14 cellular contexts compared by ENCODE assay signal in genomic region chrX:79336869-79337815, GRCh38. TPM values are rescaled to one million over a fixed set of nuclear protein-coding genes. Genes with fewer than 3 reads are reported as not detected.
DNase-seq lines count a peak whose midpoint lies in the region; ATAC-seq and TF ChIP-seq lines count a peak whose summit lies in the region.
"Had no signal": no experiment of that assay in that cellular context is flagged by ENCODE, and none has a peak within 500 bp of the region (broad histone marks: within the 10 kb centered on the region; RNA-seq: fewer than 3 reads in every experiment).

No MANE protein-coding gene starts in this region.

- peaks cover 0 to 2% of the 10 kb centered on the region in 2 donors for H3K36me3 Mint-ChIP-seq in activated T-cell treated with anti-CD3 and anti-CD28 coated beads, Interleukin-2, amount 50 U/mL, for 72 hours (ENCODE audit: insufficient read depth in 2 of 2)
- peaks cover 6% of the 10 kb centered on the region for H3K36me3 Mint-ChIP-seq in activated naive CD8-positive, alpha-beta T cell treated with anti-CD3 and anti-CD28 coated beads, Interleukin-2, amount 10 ng/mL, durations not matched to agents 7 days and 5 days
- H3K36me3 Mint-ChIP-seq in stimulated activated memory B cell treated with anti-CD40 and anti-IgM and Interleukin-4, amounts not matched to agents 10 μg/mL and 1 μg/mL and 100 μg/mL, for 72 hours, result no peaks in the 10 kb centered on the region
- H3K36me3 Mint-ChIP-seq in chondrocyte (ENCODE audit: low read depth), result no peaks in the 10 kb centered on the region

- H3K27me3 Mint-ChIP-seq in activated T-cell treated with anti-CD3 and anti-CD28 coated beads, Interleukin-2, amount 50 U/mL, for 72 hours (ENCODE audit: low read depth), result no peaks in the 10 kb centered on the region
- H3K27me3 Mint-ChIP-seq in activated naive CD8-positive, alpha-beta T cell treated with anti-CD3 and anti-CD28 coated beads, Interleukin-2, amount 10 ng/mL, durations not matched to agents 7 days and 5 days, result no peaks in the 10 kb centered on the region
- H3K27me3 Mint-ChIP-seq in stimulated activated memory B cell treated with anti-CD40 and anti-IgM and Interleukin-4, amounts not matched to agents 10 μg/mL and 1 μg/mL and 100 μg/mL, for 72 hours, result no peaks in the 10 kb centered on the region
- no peaks in the 10 kb centered on the region for H3K27me3 Mint-ChIP-seq in chondrocyte (ENCODE audit: low read depth)

- H3K27ac ChIP-seq in KOPT-K1 (ENCODE audit: low read depth, low read length, poor library complexity, severe bottlenecking), result peak overlapping the region; percentile 79
- H3K27ac ChIP-seq: body of pancreas, testis had no signal

- no peaks in the 10 kb centered on the region for H3K36me3 ChIP-seq in KOPT-K1 (ENCODE audit: insufficient read depth, low read length)

- no peak for DNase-seq in activated T-cell treated with anti-CD3 and anti-CD28 coated beads, Interleukin-2, amount 50 U/mL, for 72 hours
- DNase-seq in activated T-cell treated with anti-CD3 and anti-CD28 coated beads, Interleukin-2, amount 50 U/mL, for 48 hours, result no peak
- DNase-seq in activated naive CD8-positive, alpha-beta T cell treated with anti-CD3 and anti-CD28 coated beads, Interleukin-2, amount 10 ng/mL, durations not matched to agents 7 days and 5 days, result no peak
- no peak for DNase-seq in chondrocyte (ENCODE audit: low spot score)
- DNase-seq: body of pancreas, GF-D8, hypothalamus, NCI-H187 treated with DMSO at 0.1 percent for 48 hours, NCI-H524 treated with DMSO at 0.1 percent for 48 hours, testis had no signal

- H3K9me3 Mint-ChIP-seq in activated T-cell treated with anti-CD3 and anti-CD28 coated beads, Interleukin-2, amount 50 U/mL, for 72 hours, result no peaks in the 10 kb centered on the region
- H3K9me3 Mint-ChIP-seq in activated naive CD8-positive, alpha-beta T cell treated with anti-CD3 and anti-CD28 coated beads, Interleukin-2, amount 10 ng/mL, durations not matched to agents 7 days and 5 days, result peaks cover 3% of the 10 kb centered on the region
- H3K9me3 Mint-ChIP-seq in stimulated activated memory B cell treated with anti-CD40 and anti-IgM and Interleukin-4, amounts not matched to agents 10 μg/mL and 1 μg/mL and 100 μg/mL, for 72 hours, result no peaks in the 10 kb centered on the region
- peaks cover 10% of the 10 kb centered on the region for H3K9me3 Mint-ChIP-seq in chondrocyte (ENCODE audit: low read depth)

- peak overlapping the region; percentile 95 for H3K27ac Mint-ChIP-seq in activated T-cell treated with anti-CD3 and anti-CD28 coated beads, Interleukin-2, amount 50 U/mL, for 72 hours
- H3K27ac Mint-ChIP-seq in activated naive CD8-positive, alpha-beta T cell treated with anti-CD3 and anti-CD28 coated beads, Interleukin-2, amount 10 ng/mL, durations not matched to agents 7 days and 5 days, result peak overlapping the region; percentile 83
- H3K27ac Mint-ChIP-seq in stimulated activated memory B cell treated with anti-CD40 and anti-IgM and Interleukin-4, amounts not matched to agents 10 μg/mL and 1 μg/mL and 100 μg/mL, for 72 hours, result no peak overlapping the region
- H3K27ac Mint-ChIP-seq in chondrocyte (ENCODE audit: unreplicated experiment), result no peak overlapping the region

- TF ChIP-seq CTCF in chondrocyte (IDR thresholded peaks at IDR 0.05), result no peak

- peaks cover under 1% of the 10 kb centered on the region for H3K9me3 ChIP-seq in KOPT-K1 (ENCODE audit: insufficient read depth, low read length, poor library complexity, severe bottlenecking)
- H3K9me3 ChIP-seq: body of pancreas, testis had no signal

- peak overlapping the region; percentile 56 to 88 for H3K4me3 Mint-ChIP-seq in activated T-cell treated with anti-CD3 and anti-CD28 coated beads, Interleukin-2, amount 50 U/mL, for 72 hours
- H3K4me3 Mint-ChIP-seq in activated naive CD8-positive, alpha-beta T cell treated with anti-CD3 and anti-CD28 coated beads, Interleukin-2, amount 10 ng/mL, durations not matched to agents 7 days and 5 days, result peak overlapping the region; percentile 73
- peak overlapping the region; percentile 50 for H3K4me3 Mint-ChIP-seq in stimulated activated memory B cell treated with anti-CD40 and anti-IgM and Interleukin-4, amounts not matched to agents 10 μg/mL and 1 μg/mL and 100 μg/mL, for 72 hours
- H3K4me3 Mint-ChIP-seq in chondrocyte (ENCODE audit: unreplicated experiment), result no peak overlapping the region

- POLR2A ChIA-PET in activated naive CD8-positive, alpha-beta T cell treated with anti-CD3 and anti-CD28 coated beads, Interleukin-2, amount 10 ng/mL, durations not matched to agents 7 days and 5 days (lab: Charles Lee), result no interaction called here

- ATAC-seq in activated T-cell treated with anti-CD3 and anti-CD28 coated beads, Interleukin-2, amount 50 U/mL, for 72 hours (replicated peaks in 1 of 2), result peak in 1 of 2 donors; percentile 7
- ATAC-seq in activated naive CD8-positive, alpha-beta T cell treated with anti-CD3 and anti-CD28 coated beads, Interleukin-2, amount 10 ng/mL, durations not matched to agents 7 days and 5 days (ENCODE audit: low read depth), result no peak
- ATAC-seq in stimulated activated memory B cell treated with anti-CD40 and anti-IgM and Interleukin-4, amounts not matched to agents 10 μg/mL and 1 μg/mL and 100 μg/mL, for 72 hours, result no peak
- ATAC-seq in GM18909 (IDR thresholded peaks at IDR 0.05; ENCODE audit: poor library complexity, unreplicated experiment) (no peak), SK-N-SH treated with all-trans-retinoic acid at 6 μM for 48 hours (no peak)
- ATAC-seq: body of pancreas had no signal

- peaks cover 21% of the 10 kb centered on the region for H3K4me1 Mint-ChIP-seq in activated T-cell treated with anti-CD3 and anti-CD28 coated beads, Interleukin-2, amount 50 U/mL, for 72 hours (ENCODE audit: low read depth)
- H3K4me1 Mint-ChIP-seq in activated naive CD8-positive, alpha-beta T cell treated with anti-CD3 and anti-CD28 coated beads, Interleukin-2, amount 10 ng/mL, durations not matched to agents 7 days and 5 days, result peaks cover 14% of the 10 kb centered on the region
- peaks cover 4% of the 10 kb centered on the region for H3K4me1 Mint-ChIP-seq in stimulated activated memory B cell treated with anti-CD40 and anti-IgM and Interleukin-4, amounts not matched to agents 10 μg/mL and 1 μg/mL and 100 μg/mL, for 72 hours
- H3K4me1 Mint-ChIP-seq in chondrocyte (ENCODE audit: low read depth), result no peaks in the 10 kb centered on the region

TF ChIP-seq in SK-N-SH treated with all-trans-retinoic acid at 6 μM for 48 hours, 23 proteins besides CTCF, POLR2A, EP300 and RAD21:
- TF ChIP-seq ZNF8 (CRISPR knock-in tag; IDR thresholded peaks at IDR 0.05), result no peak
- no peak for TF ChIP-seq SNAI2 (CRISPR knock-in tag; IDR thresholded peaks at IDR 0.05)
- no peak for TF ChIP-seq OSR1 (CRISPR knock-in tag; IDR thresholded peaks at IDR 0.05)
- TF ChIP-seq BACH2 (CRISPR knock-in tag; IDR thresholded peaks at IDR 0.05; ENCODE audit: borderline replicate concordance), result no peak

RNA-seq across cellular contexts. Expression of gene ITM2A, which starts 30.0 kb away (rescaled TPM):
- total RNA-seq in activated T-cell treated with anti-CD3 and anti-CD28 coated beads, Interleukin-2, amount 50 U/mL, for 72 hours, result 10 to 100 TPM; 47.2 to 67.6 TPM
- total RNA-seq in activated naive CD8-positive, alpha-beta T cell treated with anti-CD3 and anti-CD28 coated beads, Interleukin-2, amount 10 ng/mL, durations not matched to agents 7 days and 5 days, result 10 to 100 TPM; 75.8 to 84.6 TPM
- 0.56 TPM in 1 of 3 replicates, not detected in the others for total RNA-seq in chondrocyte

Comparison
In these comparisons a context has a peak if more than half of its experiments do, and no peak if none do; other contexts are left out.
1. H3K27ac Mint-ChIP-seq: peak in activated T-cell treated with anti-CD3 and anti-CD28 coated beads, Interleukin-2, amount 50 U/mL, for 72 hours (single experiment) and activated naive CD8-positive, alpha-beta T cell treated with anti-CD3 and anti-CD28 coated beads, Interleukin-2, amount 10 ng/mL, durations not matched to agents 7 days and 5 days (single experiment); none in stimulated activated memory B cell treated with anti-CD40 and anti-IgM and Interleukin-4, amounts not matched to agents 10 μg/mL and 1 μg/mL and 100 μg/mL, for 72 hours (single experiment) and chondrocyte (single experiment).
2. RNA of gene ITM2A, which starts 30.0 kb away (total RNA-seq): 75.8 to 84.6 TPM in activated naive CD8-positive, alpha-beta T cell treated with anti-CD3 and anti-CD28 coated beads, Interleukin-2, amount 10 ng/mL, durations not matched to agents 7 days and 5 days and 47.2 to 67.6 TPM in activated T-cell treated with anti-CD3 and anti-CD28 coated beads, Interleukin-2, amount 50 U/mL, for 72 hours; 0.56 TPM in chondrocyte; every median in the first group is over 10 times any median in the second.